ENCODE assay signal across 16 cellular contexts in the genomic region with DNA sequence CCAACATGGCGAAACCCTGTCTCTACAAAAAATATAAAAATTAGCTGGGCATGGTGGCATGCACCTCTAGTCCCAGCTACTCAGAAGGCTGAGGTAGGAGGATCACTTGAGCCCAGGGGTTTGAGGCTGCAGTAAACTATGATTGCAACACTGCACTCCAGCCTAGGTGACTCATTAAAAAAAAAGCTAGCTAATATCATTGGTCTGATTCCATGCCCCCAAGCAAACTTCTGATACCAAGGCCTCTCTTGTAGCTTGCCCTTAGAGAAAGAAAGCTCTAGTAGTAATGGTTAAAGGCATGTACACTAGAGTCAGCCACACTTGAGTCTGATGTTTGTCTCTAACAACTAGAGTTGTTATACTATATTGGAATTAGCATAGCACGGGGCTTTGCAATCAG. TPM values are rescaled to one million over a fixed set of nuclear protein-coding genes. Genes with fewer than 3 reads are reported as not detected.
A peak's percentile ranks its signal among the peaks of the same experiment; 100 is the strongest.
DNase-seq lines count a peak whose midpoint lies in the region; ATAC-seq and TF ChIP-seq lines count a peak whose summit lies in the region.
"Had no signal": no experiment of that assay in that cellular context is flagged by ENCODE, and none has a peak within 500 bp of the region (broad histone marks: within the 10 kb centered on the region; RNA-seq: fewer than 3 reads in every experiment).

No MANE protein-coding gene starts in this region.

- H3K36me3 ChIP-seq in GM23248 (ENCODE audit: low read depth) = no peaks in the 10 kb centered on the region
- peaks cover 4% of the 10 kb centered on the region for H3K36me3 ChIP-seq in left ventricle myocardium inferior
- H3K36me3 ChIP-seq: neural progenitor cell had no signal

- peak; percentile 47 for DNase-seq in A172 (ENCODE audit: low spot score)
- DNase-seq in GM23248 = peak; percentile 62
- peak; percentile 34 for DNase-seq in RWPE1 (ENCODE audit: low spot score)
- peak; percentile 51 for DNase-seq in fibroblast of gingiva (ENCODE audit: low read depth)
- DNase-seq in 8988T = no peak
- DNase-seq in left ventricle myocardium inferior = no peak
- no peak for DNase-seq in glomerular visceral epithelial cell (ENCODE audit: extremely low spot score)
- DNase-seq: Calu3, dorsolateral prefrontal cortex, NCI-H1417, retina had no signal

- H3K4me1 ChIP-seq in GM23248 (ENCODE audit: insufficient read depth) (peaks cover 6% of the 10 kb centered on the region), left ventricle myocardium inferior (no peaks in the 10 kb centered on the region)
- H3K4me1 ChIP-seq: neural progenitor cell had no signal

- no peaks in the 10 kb centered on the region for H3K9me2 ChIP-seq in GM23248 (ENCODE audit: insufficient read depth)

- no peaks in the 10 kb centered on the region for H3K79me2 ChIP-seq in GM23248 (ENCODE audit: insufficient read depth)

- ATAC-seq in HG03520 (IDR thresholded peaks at IDR 0.05; ENCODE audit: unreplicated experiment) = no peak
- ATAC-seq: activated T-helper 17 cell treated with anti-CD3 and anti-CD28 coated beads, Interleukin-2, amount 50 U/mL, for 72 hours had no signal

- WGBS in GM23248 (ENCODE audit: low coverage in 1 of 2, low lambda C conversion rate in 2 of 2, missing lambda C conversion rate in 2 of 2), 2 experiments = 91 to 100% methylated on average over 2 of the region's 2 CpGs

- TF ChIP-seq CTCF in RWPE1 (conservative IDR thresholded peaks at IDR 0.05; ENCODE audit: low read depth) = no peak
- TF ChIP-seq CTCF in left ventricle myocardium inferior (IDR thresholded peaks at IDR 0.05; ENCODE audit: borderline replicate concordance) = no peak

- no peaks in the 10 kb centered on the region for H4K20me1 ChIP-seq in GM23248 (ENCODE audit: insufficient read depth)

- CTCF ChIA-PET in RWPE1 (lab: Yijun Ruan, JAX) = no interaction called here

- H3K27ac ChIP-seq in GM23248 = no peak overlapping the region
- no peak overlapping the region for H3K27ac ChIP-seq in RWPE1
- H3K27ac ChIP-seq in left ventricle myocardium inferior (replicated peaks) = no peak overlapping the region
- H3K27ac ChIP-seq: dorsolateral prefrontal cortex, neural progenitor cell, thoracic aorta, VCaP had no signal

- POLR2A ChIA-PET in RWPE1 (lab: Yijun Ruan, JAX; ENCODE audit: low non-redundant PET) = no interaction called here

- H3K4me2 ChIP-seq in GM23248 (ENCODE audit: unreplicated experiment) = no peak overlapping the region
- H3K4me2 ChIP-seq: neural progenitor cell had no signal

- no peaks in the 10 kb centered on the region for H3K27me3 ChIP-seq in GM23248 (replicated peaks; ENCODE audit: insufficient read depth)
- no peaks in the 10 kb centered on the region for H3K27me3 ChIP-seq in left ventricle myocardium inferior (ENCODE audit: low read depth)
- H3K27me3 ChIP-seq: neural progenitor cell had no signal

- no peak overlapping the region for H3K9ac ChIP-seq in GM23248
- H3K9ac ChIP-seq: neural progenitor cell had no signal

- no peak overlapping the region for H3K4me3 ChIP-seq in GM23248
- H3K4me3 ChIP-seq in left ventricle myocardium inferior = no peak overlapping the region
- H3K4me3 ChIP-seq: dorsolateral prefrontal cortex, neural progenitor cell, thoracic aorta had no signal

- in situ Hi-C loops in GM23248 (cut with MboI) = no loop called here

- H3F3A ChIP-seq in GM23248 (ENCODE audit: insufficient read depth) = no peaks in the 10 kb centered on the region

- intact Hi-C loops in left ventricle myocardium inferior (cut with micrococcal nuclease) = no loop called here

- no peak overlapping the region for H2AFZ ChIP-seq in GM23248
- H2AFZ ChIP-seq: neural progenitor cell had no signal

- H3K9me3 ChIP-seq in GM23248 (ENCODE audit: low read depth) (no peaks in the 10 kb centered on the region), left ventricle myocardium inferior (replicated peaks) (no peaks in the 10 kb centered on the region)
- H3K9me3 ChIP-seq: thoracic aorta had no signal

RNA-seq across cellular contexts. Expression of a gene that starts 32.6 kb away (rescaled TPM):
- 5.8 and 7.9 TPM in 2 replicates for total RNA-seq in A172 (2014; rRNA removed; shearing (Covaris generic))
- 5.2 and 6.1 TPM in 2 replicates for total RNA-seq in GM23248 (2014; rRNA removed; shearing (Covaris generic))
- 7.0 and 7.9 TPM in 2 replicates for polyA plus RNA-seq in GM23248 (2016; fragmentation: Nextera tagmentation; extraction: Ambion mirVana)
- 9.0 TPM for total RNA-seq in left ventricle myocardium inferior

Comparison
In these comparisons a context has a peak if more than half of its experiments do, and no peak if none do; other contexts are left out.
1. DNase-seq: peak in A172 (single experiment), GM23248 (single experiment), RWPE1 (single experiment) and fibroblast of gingiva (single experiment); none in 8988T (single experiment), left ventricle myocardium inferior (single experiment) and glomerular visceral epithelial cell (single experiment).